Comparison of ENCODE assay signal across 28 cellular contexts in genomic region chrY:14634954-14635353, GRCh38.
"Had no signal": no experiment of that assay in that cellular context is flagged by ENCODE, and none has a peak within 500 bp of the region (broad histone marks: within the 10 kb centered on the region; RNA-seq: fewer than 3 reads in every experiment).

No MANE protein-coding gene starts in this region.

- H3K27ac ChIP-seq: colonic mucosa, coronary artery, dorsolateral prefrontal cortex, epithelial cell of prostate, esophagus muscularis mucosa, esophagus squamous epithelium, foreskin keratinocyte, gastrocnemius medialis, gastroesophageal sphincter, heart left ventricle, heart right ventricle had no signal

- DNase-seq: colonic mucosa; cortex of kidney; dermis blood vessel endothelial cell; dorsolateral prefrontal cortex; effector CD4-positive, alpha-beta T cell; effector CD8-positive, alpha-beta T cell; effector memory CD4-positive, alpha-beta T cell; effector memory CD8-positive, alpha-beta T cell; endodermal cell; erythroblast; esophagus squamous epithelium; foreskin fibroblast; foreskin keratinocyte; foreskin melanocyte; gastrocnemius medialis; glutamatergic neuron; head of caudate nucleus; heart left ventricle; heart right ventricle had no signal

- H3K36me3 ChIP-seq: colonic mucosa, esophagus muscularis mucosa, esophagus squamous epithelium, gastrocnemius medialis, gastroesophageal sphincter, heart left ventricle, heart right ventricle had no signal

- H3K4me3 ChIP-seq: colonic mucosa, coronary artery, dorsolateral prefrontal cortex, esophagus muscularis mucosa, esophagus squamous epithelium, gastrocnemius medialis, gastroesophageal sphincter, heart left ventricle, heart right ventricle had no signal

- H3K27me3 ChIP-seq: colonic mucosa, dorsolateral prefrontal cortex, esophagus muscularis mucosa, esophagus squamous epithelium, foreskin keratinocyte, gastrocnemius medialis, gastroesophageal sphincter, heart left ventricle, heart right ventricle had no signal

- FAIRE-seq: colon, endometrium, endothelial cell of umbilical vein, frontal cortex had no signal

- H3K4me1 ChIP-seq: colonic mucosa, esophagus muscularis mucosa, foreskin keratinocyte, gastrocnemius medialis, gastroesophageal sphincter, heart left ventricle, heart right ventricle had no signal

- H3K9me3 ChIP-seq: colonic mucosa, esophagus muscularis mucosa, esophagus squamous epithelium, gastrocnemius medialis, gastroesophageal sphincter, heart left ventricle, heart right ventricle had no signal

- ATAC-seq: effector memory CD8-positive, alpha-beta T cell; esophagus mucosa; foreskin keratinocyte; gastrocnemius medialis; gastroesophageal sphincter; heart left ventricle; heart right ventricle had no signal
